In genomic region chr13:41496420-41497234, GRCh38 we compare ENCODE assay signal across 13 cellular contexts. TPM values are rescaled to one million over a fixed set of nuclear protein-coding genes. Genes with fewer than 3 reads are reported as not detected.
DNase-seq lines count a peak whose midpoint lies in the region; ATAC-seq, FAIRE-seq and TF ChIP-seq lines count a peak whose summit lies in the region.
"Had no signal": no experiment of that assay in that cellular context is flagged by ENCODE, and none has a peak within 500 bp of the region (broad histone marks: within the 10 kb centered on the region; RNA-seq: fewer than 3 reads in every experiment).

No MANE protein-coding gene starts in this region.

- no peak for TF ChIP-seq EP300 in H1 (IDR thresholded peaks at IDR 0.05; ENCODE audit: borderline replicate concordance in 1 of 2, low read depth in 2 of 2, low read length in 2 of 2)

- H3K36me3 ChIP-seq in H1 (ENCODE audit: control insufficient read depth in 2 of 4, insufficient read depth in 4 of 4, low read length in 3 of 4), result no peaks in the 10 kb centered on the region
- H3K36me3 ChIP-seq in MG63, result no peaks in the 10 kb centered on the region
- H3K36me3 ChIP-seq: BLaER1 had no signal

- H3K27ac Mint-ChIP-seq in activated T-cell treated with anti-CD3 and anti-CD28 coated beads, Interleukin-2, amount 50 U/mL, for 24 hours, result peak overlapping the region; percentile 10
- H3K27ac Mint-ChIP-seq in activated T-cell treated with anti-CD3 and anti-CD28 coated beads, Interleukin-2, amount 50 U/mL, for 72 hours, result no peak overlapping the region
- H3K27ac Mint-ChIP-seq in stimulated activated effector memory CD8-positive, alpha-beta T cell treated with anti-CD3 and anti-CD28 coated beads, Interleukin-12 subunit alpha, Interleukin-12 subunit beta, amount 100 ng/mL, for 72 hours, result peak overlapping the region; percentile 34

- no peak for ATAC-seq in activated T-cell treated with anti-CD3 and anti-CD28 coated beads, Interleukin-2, amount 50 U/mL, for 72 hours (replicated peaks in 1 of 2)
- ATAC-seq in stimulated activated effector memory CD8-positive, alpha-beta T cell treated with anti-CD3 and anti-CD28 coated beads, Interleukin-12 subunit alpha, Interleukin-12 subunit beta, amount 100 ng/mL, for 72 hours, result no peak
- ATAC-seq in esophagus mucosa, result no peak

- no peak overlapping the region for H4K5ac ChIP-seq in H1 (ENCODE audit: insufficient read length, low read depth, low read length)

- in situ Hi-C loops in KBM-7 (cut with MboI; ENCODE audit: low pct_unique_long_range_greater_than_20kb, low sequenced_read_pairs), result no loop called here

- no peaks in the 10 kb centered on the region for H3K36me3 Mint-ChIP-seq in activated T-cell treated with anti-CD3 and anti-CD28 coated beads, Interleukin-2, amount 50 U/mL, for 24 hours (ENCODE audit: low read depth)
- H3K36me3 Mint-ChIP-seq in activated T-cell treated with anti-CD3 and anti-CD28 coated beads, Interleukin-2, amount 50 U/mL, for 72 hours (ENCODE audit: insufficient read depth in 2 of 2), result peaks cover 2 to 3% of the 10 kb centered on the region in 2 donors
- peaks cover 8% of the 10 kb centered on the region for H3K36me3 Mint-ChIP-seq in stimulated activated effector memory CD8-positive, alpha-beta T cell treated with anti-CD3 and anti-CD28 coated beads, Interleukin-12 subunit alpha, Interleukin-12 subunit beta, amount 100 ng/mL, for 72 hours
- H3K36me3 Mint-ChIP-seq: naive B cell had no signal

- H2BK15ac ChIP-seq in H1 (ENCODE audit: low read length), result no peak overlapping the region

- no peaks in the 10 kb centered on the region for H3K27me3 Mint-ChIP-seq in activated T-cell treated with anti-CD3 and anti-CD28 coated beads, Interleukin-2, amount 50 U/mL, for 24 hours
- no peaks in the 10 kb centered on the region for H3K27me3 Mint-ChIP-seq in activated T-cell treated with anti-CD3 and anti-CD28 coated beads, Interleukin-2, amount 50 U/mL, for 72 hours (ENCODE audit: low read depth)

- 87% methylated on average over 9 of the region's 9 CpGs; no CpG with 5 or more reads in 1 of the 2 experiments for WGBS in H1 (ENCODE audit: extremely low coverage in 1 of 2, insufficient coverage in 1 of 2, insufficient read length in 1 of 2, insufficient replicate concordance in 2 of 2, low coverage in 1 of 2, low lambda C conversion rate in 2 of 2, missing lambda C conversion rate in 1 of 2), 2 experiments

- H2AFZ ChIP-seq in H1 (ENCODE audit: low read length), result no peak overlapping the region

- H2AK5ac ChIP-seq in H1 (ENCODE audit: low read depth, low read length), result no peak overlapping the region

- H3K4me1 Mint-ChIP-seq in activated T-cell treated with anti-CD3 and anti-CD28 coated beads, Interleukin-2, amount 50 U/mL, for 24 hours (ENCODE audit: low read depth), result peaks cover 90% of the 10 kb centered on the region
- peaks cover 98% of the 10 kb centered on the region for H3K4me1 Mint-ChIP-seq in activated T-cell treated with anti-CD3 and anti-CD28 coated beads, Interleukin-2, amount 50 U/mL, for 72 hours (ENCODE audit: low read depth)
- peaks cover 85% of the 10 kb centered on the region for H3K4me1 Mint-ChIP-seq in stimulated activated effector memory CD8-positive, alpha-beta T cell treated with anti-CD3 and anti-CD28 coated beads, Interleukin-12 subunit alpha, Interleukin-12 subunit beta, amount 100 ng/mL, for 72 hours

- no peak overlapping the region for H2BK20ac ChIP-seq in H1 (ENCODE audit: low read length)

- H3K56ac ChIP-seq in H1 (replicated peaks; ENCODE audit: insufficient read length, low read depth, low read length), result no peak overlapping the region

- H3K4me2 ChIP-seq in H1 (ENCODE audit: insufficient read depth in 1 of 2, low read depth in 2 of 2, low read length in 2 of 2), result no peak overlapping the region
- H3K4me2 ChIP-seq: BLaER1 had no signal

- H3K23me2 ChIP-seq in H1 (ENCODE audit: low read depth, low read length), result no peaks in the 10 kb centered on the region; the same call in 1 of the 2 replicates

- H3K4ac ChIP-seq in H1 (replicated peaks; ENCODE audit: insufficient read length, low read depth, low read length), result no peak overlapping the region

- no peaks in the 10 kb centered on the region for H4K20me1 ChIP-seq in H1 (replicated peaks in 1 of 2; ENCODE audit: control insufficient read depth in 1 of 2, insufficient read depth in 2 of 2, low read length in 2 of 2)
- H4K20me1 ChIP-seq: BLaER1 had no signal

- H3K23ac ChIP-seq in H1 (ENCODE audit: insufficient read length), result no peak overlapping the region

- no peak overlapping the region for H4K91ac ChIP-seq in H1 (replicated peaks; ENCODE audit: insufficient read length, low read length)

- no peak for FAIRE-seq in H1 (lab: Jason Lieb, UNC)

- H2BK120ac ChIP-seq in H1 (replicated peaks; ENCODE audit: low read depth, low read length), result no peak overlapping the region

- TF ChIP-seq POLR2A in H1 (IDR thresholded peaks at IDR 0.05; ENCODE audit: control extremely low read depth in 1 of 2, low read depth in 2 of 2, low read length in 2 of 2), result no peak

- no peak for TF ChIP-seq CTCF in H1 (IDR thresholded peaks at IDR 0.05; ENCODE audit: control extremely low read depth in 1 of 3, insufficient read depth in 1 of 3, low read depth in 1 of 3, low read length in 3 of 3)

- H3K27me3 ChIP-seq in H1 (replicated peaks in 1 of 4; ENCODE audit: control insufficient read depth in 3 of 4, extremely low read depth in 1 of 4, insufficient read depth in 3 of 4, low read length in 3 of 4) (no peaks in the 10 kb centered on the region; a peak in 1 of 7 replicates), MG63 (no peaks in the 10 kb centered on the region)
- H3K27me3 ChIP-seq: BLaER1 had no signal

- H3K4me1 ChIP-seq in H1 (replicated peaks in 1 of 4; ENCODE audit: control insufficient read depth in 3 of 4, insufficient read depth in 4 of 4, low read length in 3 of 4), result no peaks in the 10 kb centered on the region

- no peak for TF ChIP-seq RAD21 in H1 (IDR thresholded peaks at IDR 0.05 in 1 of 2, conservative IDR thresholded peaks at IDR 0.05 in 1 of 2; ENCODE audit: low read depth in 2 of 2, low read length in 2 of 2)

- H3K18ac ChIP-seq in H1 (ENCODE audit: extremely low read depth, low read length), result no peak overlapping the region

- no peak overlapping the region for H3K14ac ChIP-seq in H1 (ENCODE audit: insufficient read length)

- DNase-seq in activated T-cell treated with anti-CD3 and anti-CD28 coated beads, Interleukin-2, amount 50 U/mL, for 24 hours, result no peak
- DNase-seq in activated T-cell treated with anti-CD3 and anti-CD28 coated beads, Interleukin-2, amount 50 U/mL, for 72 hours, result no peak
- DNase-seq in KBM-7 (peak; percentile 14), H1 (ENCODE audit: low read depth in 1 of 2, low spot score in 2 of 2) (no peak), COLO829 (ENCODE audit: low spot score) (no peak), MG63 (no peak)
- no peak for DNase-seq in stimulated activated effector memory CD8-positive, alpha-beta T cell treated with anti-CD3 and anti-CD28 coated beads, Interleukin-12 subunit alpha, Interleukin-12 subunit beta, amount 100 ng/mL, for 72 hours (ENCODE audit: low spot score in 2 of 2)
- DNase-seq: naive B cell; NCI-H446; SIG-M5; stimulated activated CD4-positive, alpha-beta T cell treated with anti-CD3 and anti-CD28 coated beads, Interleukin-15, amount 100 ng/mL, for 24 hours had no signal

- no peak overlapping the region for H4K8ac ChIP-seq in H1 (ENCODE audit: extremely low read depth, insufficient read depth, low read length)

- POLR2A ChIA-PET in H1 (lab: Charles Lee; ENCODE audit: partially characterized antibody), result no interaction called here

- H3K9me3 ChIP-seq in H1 (ENCODE audit: insufficient read depth in 2 of 2, low read depth in 1 of 2, low read length in 1 of 2) (no peaks in the 10 kb centered on the region), MG63 (no peaks in the 10 kb centered on the region)
- H3K9me3 ChIP-seq: BLaER1 had no signal

- no peak overlapping the region for H3K9ac ChIP-seq in H1 (replicated peaks in 1 of 4; ENCODE audit: extremely low read depth in 1 of 4, low read depth in 3 of 4, low read length in 3 of 4)
- H3K9ac ChIP-seq: BLaER1 had no signal

- no peaks in the 10 kb centered on the region for H3K79me2 ChIP-seq in H1 (ENCODE audit: control insufficient read depth in 1 of 2, insufficient read depth in 2 of 2, low read length in 2 of 2)

- no peaks in the 10 kb centered on the region for H3K79me1 ChIP-seq in H1 (ENCODE audit: low read depth, low read length)

- CTCF ChIA-PET in H1 (lab: Charles Lee; ENCODE audit: partially characterized antibody), result interaction anchor here (0.8 to 1.9 kb wide), 5 partner anchors 11 to 156 kb away, joined by 3 to 7 read pairs (median 3); no protein-coding TSS in a partner anchor

- H3K4me3 ChIP-seq in H1 (ENCODE audit: extremely low read depth in 1 of 4, insufficient read depth in 2 of 4, low read depth in 3 of 4, low read length in 4 of 4) (no peak overlapping the region), MG63 (no peak overlapping the region)
- H3K4me3 ChIP-seq: BLaER1 had no signal

- H3K9me3 Mint-ChIP-seq in activated T-cell treated with anti-CD3 and anti-CD28 coated beads, Interleukin-2, amount 50 U/mL, for 24 hours, result no peaks in the 10 kb centered on the region
- H3K9me3 Mint-ChIP-seq in activated T-cell treated with anti-CD3 and anti-CD28 coated beads, Interleukin-2, amount 50 U/mL, for 72 hours, result peaks cover 0 to 4% of the 10 kb centered on the region in 2 donors
- no peaks in the 10 kb centered on the region for H3K9me3 Mint-ChIP-seq in stimulated activated effector memory CD8-positive, alpha-beta T cell treated with anti-CD3 and anti-CD28 coated beads, Interleukin-12 subunit alpha, Interleukin-12 subunit beta, amount 100 ng/mL, for 72 hours
- H3K9me3 Mint-ChIP-seq: naive B cell had no signal

- H2BK12ac ChIP-seq in H1 (ENCODE audit: low read depth, low read length), result no peak overlapping the region

- no peak overlapping the region for H3K4me3 Mint-ChIP-seq in activated T-cell treated with anti-CD3 and anti-CD28 coated beads, Interleukin-2, amount 50 U/mL, for 24 hours
- H3K4me3 Mint-ChIP-seq in activated T-cell treated with anti-CD3 and anti-CD28 coated beads, Interleukin-2, amount 50 U/mL, for 72 hours, result no peak overlapping the region
- no peak overlapping the region for H3K4me3 Mint-ChIP-seq in stimulated activated effector memory CD8-positive, alpha-beta T cell treated with anti-CD3 and anti-CD28 coated beads, Interleukin-12 subunit alpha, Interleukin-12 subunit beta, amount 100 ng/mL, for 72 hours
- H3K4me3 Mint-ChIP-seq: naive B cell had no signal

- no peak overlapping the region for H3K27ac ChIP-seq in H1 (ENCODE audit: low read depth, low read length)
- H3K27ac ChIP-seq: BLaER1 had no signal

- H2BK5ac ChIP-seq in H1 (ENCODE audit: low read depth, low read length), result no peak overlapping the region

RNA-seq across cellular contexts. Expression of gene RGCC, which starts 39.3 kb away (rescaled TPM):
- 100 to 1,000 TPM in 1 of 2 donors, 10 to 100 TPM in 1; 85.1 to 111 TPM for total RNA-seq in activated T-cell treated with anti-CD3 and anti-CD28 coated beads, Interleukin-2, amount 50 U/mL, for 72 hours
- 0.41 and 0.46 TPM in 2 replicates for total RNA-seq in H1 (2021; fragmentation: NEBNext Ultra II Directional; extraction: Animal tissue kit (Norgen Biotek cat#: 25700))
- 0.17 TPM in 1 of 2 replicates, not detected in the other for polyA plus RNA-seq in H1 (2011; rRNA removed)
- 0.12 TPM for polyA plus RNA-seq in H1 (2011; cell fraction: cytosol; rRNA removed)
- 0.13 TPM for polyA plus RNA-seq in H1 (2011; cell fraction: nucleus; rRNA removed)
- polyA plus RNA-seq in H1 (2012, experiment 1 of 2), result 0.18 to 0.27 TPM in 2 of 4 replicates, not detected in the others
- not detected for polyA plus RNA-seq in H1 (2012, experiment 2 of 2)
- 0.30 TPM for polyA plus RNA-seq in H1 (2013, experiment 1 of 2)
- 0.26 TPM for polyA plus RNA-seq in H1 (2013, experiment 2 of 2)
- not detected in 2 replicates for polyA minus RNA-seq in H1 (2011; rRNA and poly(A)+ RNA removed)
- polyA minus RNA-seq in H1 (2011; cell fraction: cytosol; rRNA and poly(A)+ RNA removed), result not detected
- not detected for polyA minus RNA-seq in H1 (2011; cell fraction: nucleus; rRNA and poly(A)+ RNA removed)
- 5.5 TPM for total RNA-seq in esophagus mucosa
- total RNA-seq in MG63 (2014; rRNA removed; shearing (Covaris generic); ENCODE audit: low replicate concordance), result 1.7 TPM in 1 of 2 replicates, not detected in the other

Comparison
In these comparisons a context has a peak if more than half of its experiments do, and no peak if none do; other contexts are left out.
1. RNA of gene RGCC, which starts 39.3 kb away (total RNA-seq): 85.1 to 111 TPM in activated T-cell treated with anti-CD3 and anti-CD28 coated beads, Interleukin-2, amount 50 U/mL, for 72 hours; 5.5 TPM in esophagus mucosa (single experiment), 1.7 TPM in MG63 and 0.41 to 0.46 TPM in H1; every median in the first group is over 10 times any median in the second.